1 cellular context compared by ENCODE assay signal in genomic region chr20:58993332-58994248, GRCh38.
TF ChIP-seq lines count a peak whose summit lies in the region.

No MANE protein-coding gene starts in this region.

TF ChIP-seq in IMR-90, 13 proteins besides CTCF, POLR2A, EP300 and RAD21 (continued from another document):
- TF ChIP-seq BHLHE40 (IDR thresholded peaks at IDR 0.05; ENCODE audit: low read depth, low read length), result no peak
- TF ChIP-seq RCOR1 (IDR thresholded peaks at IDR 0.05; ENCODE audit: insufficient replicate concordance, low read length), result no peak
- no peak for TF ChIP-seq SMC3 (IDR thresholded peaks at IDR 0.05; ENCODE audit: low read depth, low read length)
- TF ChIP-seq CEBPB (IDR thresholded peaks at IDR 0.05; ENCODE audit: low read depth, low read length), result no peak
- no peak for TF ChIP-seq ELK1 (IDR thresholded peaks at IDR 0.05; ENCODE audit: borderline replicate concordance, low read depth, low read length)
- no peak for TF ChIP-seq MAZ (IDR thresholded peaks at IDR 0.05; ENCODE audit: borderline replicate concordance, low read depth, low read length)
- TF ChIP-seq FOS (IDR thresholded peaks at IDR 0.05; ENCODE audit: low read depth, low read length), result no peak
- no peak for TF ChIP-seq MXI1 (IDR thresholded peaks at IDR 0.05; ENCODE audit: borderline replicate concordance, low read depth, low read length)
- no peak for TF ChIP-seq NFE2L2 (IDR thresholded peaks at IDR 0.05; ENCODE audit: low read depth, low read length)
- no peak for TF ChIP-seq USF2 (IDR thresholded peaks at IDR 0.05; ENCODE audit: low read depth, low read length)
- no peak for TF ChIP-seq MAFK (IDR thresholded peaks at IDR 0.05; ENCODE audit: low read depth, low read length)
- no peak for TF ChIP-seq RFX5 (IDR thresholded peaks at IDR 0.05; ENCODE audit: low read depth, low read length)
